ENCODE assay signal across 1 cellular context in genomic region chr13:20360835-20361412, GRCh38.
TF ChIP-seq lines count a peak whose summit lies in the region.

No MANE protein-coding gene starts in this region.

TF ChIP-seq in IMR-90, 13 proteins besides CTCF, POLR2A, EP300 and RAD21 (continued from another document):
- TF ChIP-seq ELK1 (IDR thresholded peaks at IDR 0.05; ENCODE audit: borderline replicate concordance, low read depth, low read length) (no peak), NFE2L2 (IDR thresholded peaks at IDR 0.05; ENCODE audit: low read depth, low read length) (no peak)
